Comparison of ENCODE assay signal across 24 cellular contexts in genomic region chr16:75354170-75354569, GRCh38.
"Had no signal": no experiment of that assay in that cellular context is flagged by ENCODE, and none has a peak within 500 bp of the region (broad histone marks: within the 10 kb centered on the region; RNA-seq: fewer than 3 reads in every experiment).

No MANE protein-coding gene starts in this region.

- FAIRE-seq: endometrium, endothelial cell of umbilical vein, frontal cortex, keratinocyte had no signal

- H3K4me2 ChIP-seq: hepatocyte had no signal

- H3K4me3 ChIP-seq: colonic mucosa, esophagus muscularis mucosa, gastroesophageal sphincter, heart right ventricle, hepatocyte, left lung, lower lobe of right lung had no signal

- H3K4me1 ChIP-seq: colonic mucosa, gastroesophageal sphincter had no signal

- H3K27ac ChIP-seq: colonic mucosa, esophagus muscularis mucosa, foreskin keratinocyte, gastroesophageal sphincter, heart right ventricle, hepatocyte, left lung, lower lobe of right lung had no signal

- H3K27me3 ChIP-seq: colonic mucosa, esophagus muscularis mucosa, foreskin keratinocyte, gastroesophageal sphincter, hepatocyte, left lung had no signal

- H2AFZ ChIP-seq: hepatocyte had no signal

- H3K4me1 Mint-ChIP-seq: endodermal cell, immature natural killer cell had no signal

- H3K27ac Mint-ChIP-seq: dendritic cell treated with granulocyte-macrophage colony-stimulating factor and Interleukin-4, amounts not matched to agents 40 ng/mL and 50 ng/mL, for 4 days; effector memory CD8-positive, alpha-beta T cell; endodermal cell; immature natural killer cell had no signal

- H3K9me3 Mint-ChIP-seq: dendritic cell treated with granulocyte-macrophage colony-stimulating factor and Interleukin-4, amounts not matched to agents 40 ng/mL and 50 ng/mL, for 4 days; effector memory CD8-positive, alpha-beta T cell; endodermal cell; immature natural killer cell had no signal

- DNase-seq: colonic mucosa; cortex of kidney; effector CD8-positive, alpha-beta T cell; effector memory CD8-positive, alpha-beta T cell; endodermal cell; foreskin keratinocyte; head of caudate nucleus; heart right ventricle; hypothalamus; immature natural killer cell; left cardiac atrium; left lung; left ventricle myocardium superior; lower lobe of right lung; mesenchymal stem cell; midbrain had no signal

- ATAC-seq: effector memory CD8-positive, alpha-beta T cell; foreskin keratinocyte; gastroesophageal sphincter; heart right ventricle; left cardiac atrium; left lung; left ventricle myocardium superior; lower lobe of right lung had no signal

- H3K79me2 ChIP-seq: hepatocyte had no signal

- H3K4me3 Mint-ChIP-seq: dendritic cell treated with granulocyte-macrophage colony-stimulating factor and Interleukin-4, amounts not matched to agents 40 ng/mL and 50 ng/mL, for 4 days; effector memory CD8-positive, alpha-beta T cell; endodermal cell; immature natural killer cell had no signal

- H3K36me3 ChIP-seq: colonic mucosa, esophagus muscularis mucosa, gastroesophageal sphincter, left lung, lower lobe of right lung had no signal

- H3K9me3 ChIP-seq: colonic mucosa, esophagus muscularis mucosa, gastroesophageal sphincter, heart right ventricle, left lung, lower lobe of right lung had no signal

- H3K27me3 Mint-ChIP-seq: effector memory CD8-positive, alpha-beta T cell had no signal
